In genomic region chr9:100449420-100449819, GRCh38 we compare ENCODE assay signal across 14 cellular contexts. TPM values are rescaled to one million over a fixed set of nuclear protein-coding genes. Genes with fewer than 3 reads are reported as not detected.
DNase-seq lines count a peak whose midpoint lies in the region; ATAC-seq and TF ChIP-seq lines count a peak whose summit lies in the region.
"Had no signal": no experiment of that assay in that cellular context is flagged by ENCODE, and none has a peak within 500 bp of the region (broad histone marks: within the 10 kb centered on the region; RNA-seq: fewer than 3 reads in every experiment).

No MANE protein-coding gene starts in this region.

- H3K4me1 Mint-ChIP-seq in CD4-positive, alpha-beta memory T cell, result peaks cover 0 to 3% (median under 1%) of the 10 kb centered on the region in 4 donors

- TF ChIP-seq POLR2A in esophagus squamous epithelium (IDR thresholded peaks at IDR 0.05), result no peak

- no peaks in the 10 kb centered on the region for H3K36me3 ChIP-seq in CD4-positive, alpha-beta memory T cell (ENCODE audit: insufficient read depth, low read length)
- peaks cover 0 to 58% (median 0%) of the 10 kb centered on the region in 3 donors for H3K36me3 ChIP-seq in esophagus squamous epithelium

- no peaks in the 10 kb centered on the region for H3K27me3 ChIP-seq in CD4-positive, alpha-beta memory T cell (ENCODE audit: insufficient read depth, low read length)
- H3K27me3 ChIP-seq in esophagus squamous epithelium, result no peaks in the 10 kb centered on the region
- H3K27me3 ChIP-seq: tibial nerve had no signal

- WGBS in esophagus squamous epithelium, 2 donors, result 89 to 100% methylated on average over 2 of the region's 2 CpGs

- no peak for TF ChIP-seq CTCF in esophagus squamous epithelium (IDR thresholded peaks at IDR 0.05)

- CTCF ChIA-PET in CD4-positive, alpha-beta memory T cell (lab: Charles Lee; ENCODE audit: partially characterized antibody), result no interaction called here

- DNase-seq in CD4-positive, alpha-beta memory T cell, result no peak
- no peak for DNase-seq in activated gamma-delta T cell treated with Interleukin-2 at 50 U/mL for 16 hours
- no peak for DNase-seq in esophagus squamous epithelium (lab: John Stamatoyannopoulos, UW)
- no peak for DNase-seq in medulla oblongata (ENCODE audit: extremely low spot score)
- DNase-seq: Caco-2, HFFc6, left ventricle myocardium superior, NCI-H2029 treated with DMSO at 0.1 percent for 48 hours, SHP77 treated with DMSO at 0.1 percent for 48 hours had no signal

- peaks cover 39 to 58% of the 10 kb centered on the region in 2 donors for H3K36me3 Mint-ChIP-seq in CD4-positive, alpha-beta memory T cell

- intact Hi-C loops in CD4-positive, alpha-beta memory T cell (cut with micrococcal nuclease), result no loop called here
- intact Hi-C loops in esophagus squamous epithelium (cut with DNase I), result no loop called here

- ATAC-seq in GM18870 (IDR thresholded peaks at IDR 0.05; ENCODE audit: unreplicated experiment) (peak; percentile 72), HG02588 (IDR thresholded peaks at IDR 0.05; ENCODE audit: unreplicated experiment) (peak; percentile 54), HG03457 (IDR thresholded peaks at IDR 0.05; ENCODE audit: unreplicated experiment) (peak; percentile 79), HG02763 (IDR thresholded peaks at IDR 0.05; ENCODE audit: unreplicated experiment) (no peak)
- ATAC-seq: left ventricle myocardium superior had no signal

- no peaks in the 10 kb centered on the region for H3K4me1 ChIP-seq in CD4-positive, alpha-beta memory T cell (ENCODE audit: insufficient read depth, low read length)
- no peaks in the 10 kb centered on the region for H3K4me1 ChIP-seq in esophagus squamous epithelium
- H3K4me1 ChIP-seq: Caco-2, tibial nerve had no signal

- H3K27ac Mint-ChIP-seq in CD4-positive, alpha-beta memory T cell, result peak overlapping the region in 4 of 7 donors; percentile 3 to 46 (median 16)
- H3K27ac Mint-ChIP-seq: HFFc6 had no signal

- no peaks in the 10 kb centered on the region for H3K9me3 ChIP-seq in CD4-positive, alpha-beta memory T cell (ENCODE audit: control insufficient read depth in 1 of 2, low read length in 2 of 2)
- H3K9me3 ChIP-seq in esophagus squamous epithelium, result no peaks in the 10 kb centered on the region
- H3K9me3 ChIP-seq: Caco-2 had no signal

- POLR2A ChIA-PET in CD4-positive, alpha-beta memory T cell (lab: Charles Lee; ENCODE audit: partially characterized antibody), result no interaction called here

- no peaks in the 10 kb centered on the region for H3K27me3 Mint-ChIP-seq in CD4-positive, alpha-beta memory T cell

- no peaks in the 10 kb centered on the region for H3K9me3 Mint-ChIP-seq in CD4-positive, alpha-beta memory T cell
- H3K9me3 Mint-ChIP-seq: HFFc6 had no signal

- H3K4me3 ChIP-seq in CD4-positive, alpha-beta memory T cell (ENCODE audit: low read length in 2 of 2), result no peak overlapping the region
- H3K4me3 ChIP-seq in esophagus squamous epithelium, result no peak overlapping the region
- H3K4me3 ChIP-seq: tibial nerve had no signal

- H3K27ac ChIP-seq in CD4-positive, alpha-beta memory T cell (ENCODE audit: low read depth, low read length), result no peak overlapping the region
- H3K27ac ChIP-seq in esophagus squamous epithelium, result no peak overlapping the region
- H3K27ac ChIP-seq: tibial nerve had no signal

- no peak overlapping the region for H3K4me3 Mint-ChIP-seq in CD4-positive, alpha-beta memory T cell
- H3K4me3 Mint-ChIP-seq: HFFc6 had no signal

RNA-seq across cellular contexts. Expression of gene MSANTD3, which starts 22.5 kb away (rescaled TPM):
- 10 to 100 TPM; 14.4 to 14.8 TPM for total RNA-seq in CD4-positive, alpha-beta memory T cell
- polyA plus RNA-seq in CD4-positive, alpha-beta memory T cell, result 1 to 10 TPM; 6.0 to 8.0 TPM
- 10 to 100 TPM; 14.9 to 24.2 (median 18.1) TPM for total RNA-seq in esophagus squamous epithelium

RNA-seq across cellular contexts. Expression of gene TMEFF1, which starts 23.5 kb away (rescaled TPM):
- total RNA-seq in CD4-positive, alpha-beta memory T cell, result not detected
- polyA plus RNA-seq in CD4-positive, alpha-beta memory T cell, result not detected
- total RNA-seq in esophagus squamous epithelium, result under 1 TPM in 1 of 4 donors, not detected in 3; 0.57 TPM
- total RNA-seq: left ventricle myocardium superior had no signal
